1 cellular context compared by ENCODE assay signal in genomic region chr1:240073097-240073496, GRCh38.
TF ChIP-seq lines count a peak whose summit lies in the region.

No MANE protein-coding gene starts in this region.

TF ChIP-seq in H1, 55 proteins besides CTCF, POLR2A, EP300 and RAD21:
- TF ChIP-seq ATF3 (IDR thresholded peaks at IDR 0.05; ENCODE audit: insufficient read depth, low read depth, low read length): no peak
- no peak for TF ChIP-seq TAF1 (IDR thresholded peaks at IDR 0.05; ENCODE audit: low read depth, low read length)
- no peak for TF ChIP-seq YY1 (IDR thresholded peaks at IDR 0.05; ENCODE audit: low read depth, low read length)
- TF ChIP-seq E2F6 (IDR thresholded peaks at IDR 0.05): no peak
- TF ChIP-seq SUZ12 (IDR thresholded peaks at IDR 0.05; ENCODE audit: low read length): no peak
- no peak for TF ChIP-seq SP1 (IDR thresholded peaks at IDR 0.05; ENCODE audit: low read depth, low read length)
- TF ChIP-seq RNF2 (IDR thresholded peaks at IDR 0.05; ENCODE audit: borderline replicate concordance, low read depth, low read length, missing control alignments, poor library complexity, severe bottlenecking): no peak
